ENCODE assay signal across 12 cellular contexts in genomic region chr17:43755389-43755875, GRCh38. TPM values are rescaled to one million over a fixed set of nuclear protein-coding genes. Genes with fewer than 3 reads are reported as not detected.
DNase-seq lines count a peak whose midpoint lies in the region; ATAC-seq and TF ChIP-seq lines count a peak whose summit lies in the region.
"Had no signal": no experiment of that assay in that cellular context is flagged by ENCODE, and none has a peak within 500 bp of the region (broad histone marks: within the 10 kb centered on the region; RNA-seq: fewer than 3 reads in every experiment).

No MANE protein-coding gene starts in this region.

- H3K4me1 ChIP-seq in adipocyte (ENCODE audit: control insufficient read depth, insufficient read depth, low read length) (peaks cover 4% of the 10 kb centered on the region), iPS-20b (ENCODE audit: insufficient read depth, low read length) (peaks cover 16% of the 10 kb centered on the region)

- no peak overlapping the region for H3K4me3 Mint-ChIP-seq in osteocyte (ENCODE audit: unreplicated experiment)
- H3K4me3 Mint-ChIP-seq: mesothelial cell of epicardium had no signal

- ATAC-seq in activated CD4-positive, CD25-positive, alpha-beta regulatory T cell treated with anti-CD3 and anti-CD28 coated beads, Interleukin-2, amount 50 U/mL, for 24 hours: peak; percentile 9 to 11
- ATAC-seq in HG02852 (IDR thresholded peaks at IDR 0.05; ENCODE audit: unreplicated experiment): no peak

- peaks cover 16% of the 10 kb centered on the region for H3K27me3 Mint-ChIP-seq in osteocyte (ENCODE audit: unreplicated experiment)

- H3K27me3 ChIP-seq in adipocyte (replicated peaks; ENCODE audit: control insufficient read depth, insufficient read depth, low read length): peaks cover 70% of the 10 kb centered on the region
- H3K27me3 ChIP-seq in iPS-20b (ENCODE audit: insufficient read depth, low read length): peaks cover 55% of the 10 kb centered on the region

- no peaks in the 10 kb centered on the region for H3K36me3 Mint-ChIP-seq in osteocyte (ENCODE audit: unreplicated experiment)
- H3K36me3 Mint-ChIP-seq: brain; CD4-positive, alpha-beta memory T cell; mesothelial cell of epicardium had no signal

- no peaks in the 10 kb centered on the region for H3K9me3 Mint-ChIP-seq in osteocyte (ENCODE audit: unreplicated experiment)
- H3K9me3 Mint-ChIP-seq: mesothelial cell of epicardium had no signal

- H3K36me3 ChIP-seq in adipocyte (ENCODE audit: control insufficient read depth, insufficient read depth, low read length, severe bottlenecking) (no peaks in the 10 kb centered on the region), iPS-20b (ENCODE audit: insufficient read depth, low read depth, low read length) (no peaks in the 10 kb centered on the region)

- H3K27ac ChIP-seq in iPS-20b (ENCODE audit: low read length): no peak overlapping the region

- no peak for DNase-seq in activated CD4-positive, CD25-positive, alpha-beta regulatory T cell treated with anti-CD3 and anti-CD28 coated beads, Interleukin-2, amount 50 U/mL, for 72 hours
- DNase-seq in adipocyte (ENCODE audit: low read depth) (no peak), osteocyte (ENCODE audit: extremely low spot score, unreplicated experiment) (no peak), SK-N-DZ (ENCODE audit: low spot score) (no peak)
- DNase-seq in stimulated activated CD8-positive, alpha-beta memory T cell treated with anti-CD3 and anti-CD28 coated beads, Interleukin-4, amount 100 ng/mL, for 48 hours: peak; percentile 37
- DNase-seq: CD4-positive, alpha-beta memory T cell had no signal

- H3K27ac Mint-ChIP-seq in osteocyte (ENCODE audit: unreplicated experiment): no peak overlapping the region
- H3K27ac Mint-ChIP-seq: CD4-positive, alpha-beta memory T cell; mesothelial cell of epicardium had no signal

- H3K9me3 ChIP-seq in adipocyte (ENCODE audit: control insufficient read depth, low read length) (no peaks in the 10 kb centered on the region), iPS-20b (ENCODE audit: insufficient read depth, low read depth, low read length) (no peaks in the 10 kb centered on the region)

- H3K4me3 ChIP-seq in adipocyte (ENCODE audit: low read length): peak overlapping the region; percentile 16
- peak overlapping the region; percentile 34; the same call in 1 of the 2 replicates for H3K4me3 ChIP-seq in iPS-20b (ENCODE audit: low read length)

- H3K4me1 Mint-ChIP-seq in osteocyte (ENCODE audit: unreplicated experiment): peaks cover 5% of the 10 kb centered on the region

- TF ChIP-seq CTCF in osteocyte (IDR thresholded peaks at IDR 0.05): no peak

- H3K9ac ChIP-seq in adipocyte (ENCODE audit: low read length) (no peak overlapping the region), iPS-20b (ENCODE audit: low read depth, low read length) (no peak overlapping the region)

RNA-seq across cellular contexts. Expression of gene SOST, which starts 3.2 kb away (rescaled TPM):
- not detected in 2 replicates for total RNA-seq in osteocyte
- polyA plus RNA-seq in SK-N-DZ (2014; cell fraction: cytosol; rRNA removed): not detected in 2 replicates
- polyA plus RNA-seq in SK-N-DZ (2014; cell fraction: nucleus; rRNA removed): not detected in 2 replicates
- total RNA-seq: CD4-positive, alpha-beta memory T cell; HT1080 had no signal
- polyA plus RNA-seq: CD4-positive, alpha-beta memory T cell had no signal

RNA-seq across cellular contexts. Expression of gene DUSP3, which starts 23.3 kb away (rescaled TPM):
- total RNA-seq in osteocyte: 36.4 and 37.0 TPM in 2 replicates
- 8.1 and 12.4 TPM in 2 replicates for polyA plus RNA-seq in SK-N-DZ (2014; cell fraction: cytosol; rRNA removed)
- 7.7 and 8.8 TPM in 2 replicates for polyA plus RNA-seq in SK-N-DZ (2014; cell fraction: nucleus; rRNA removed)

RNA-seq across cellular contexts. Expression of gene CFAP97D1, which starts 24.8 kb away (rescaled TPM):
- total RNA-seq in osteocyte: not detected in 2 replicates
- not detected in 2 replicates for polyA plus RNA-seq in SK-N-DZ (2014; cell fraction: cytosol; rRNA removed)
- polyA plus RNA-seq in SK-N-DZ (2014; cell fraction: nucleus; rRNA removed): not detected in 2 replicates
- total RNA-seq: CD4-positive, alpha-beta memory T cell; mesothelial cell of epicardium had no signal
- polyA plus RNA-seq: CD4-positive, alpha-beta memory T cell had no signal
